ENCODE assay signal across 9 cellular contexts in genomic region chr3:70982274-70982673, GRCh38.
A peak's percentile ranks its signal among the peaks of the same experiment; 100 is the strongest.
DNase-seq lines count a peak whose midpoint lies in the region; ATAC-seq and TF ChIP-seq lines count a peak whose summit lies in the region.
"Had no signal": no experiment of that assay in that cellular context is flagged by ENCODE, and none has a peak within 500 bp of the region (broad histone marks: within the 10 kb centered on the region; RNA-seq: fewer than 3 reads in every experiment).

No MANE protein-coding gene starts in this region.

- dilution Hi-C loops in mammary epithelial cell (cut with HindIII; ENCODE audit: low sequenced_read_pairs) = loop anchor here (5.0 kb wide), 1 partner anchor 80 kb away; no protein-coding TSS in a partner anchor

- peaks cover 79% of the 10 kb centered on the region for H3K4me1 Mint-ChIP-seq in activated naive CD4-positive, alpha-beta T cell treated with anti-CD3 and anti-CD28 coated beads, Interleukin-2, amount 50 U/mL, for 24 hours

- peaks cover 12% of the 10 kb centered on the region for H3K36me3 ChIP-seq in mammary epithelial cell (ENCODE audit: insufficient read depth, low read length)
- H3K36me3 ChIP-seq in mesodermal cell (ENCODE audit: control insufficient read depth, insufficient read depth, low read length) = peaks cover 35% of the 10 kb centered on the region
- peaks cover 8 to 52% (median 27%) of the 10 kb centered on the region in 4 donors for H3K36me3 ChIP-seq in upper lobe of left lung

- peaks cover 18% of the 10 kb centered on the region for H3K79me2 ChIP-seq in mammary epithelial cell (ENCODE audit: insufficient read depth, low read length)

- no peaks in the 10 kb centered on the region for H3K9me3 Mint-ChIP-seq in activated naive CD4-positive, alpha-beta T cell treated with anti-CD3 and anti-CD28 coated beads, Interleukin-2, amount 50 U/mL, for 24 hours
- H3K9me3 Mint-ChIP-seq: activated naive CD8-positive, alpha-beta T cell treated with anti-CD3 and anti-CD28 coated beads, Interleukin-2, amount 10 ng/mL, durations not matched to agents 7 days and 5 days had no signal

- peak in 1 of 2 donors; percentile 16 for ATAC-seq in upper lobe of left lung (ENCODE audit: low FRiP score in 2 of 2)
- ATAC-seq in HG02759 (IDR thresholded peaks at IDR 0.05; ENCODE audit: unreplicated experiment) = no peak

- H3K36me3 Mint-ChIP-seq in activated naive CD4-positive, alpha-beta T cell treated with anti-CD3 and anti-CD28 coated beads, Interleukin-2, amount 50 U/mL, for 24 hours = peaks cover 47% of the 10 kb centered on the region

- WGBS in mammary epithelial cell (ENCODE audit: low coverage, missing lambda C conversion rate) = 0% methylated on average over 1 of the region's 1 CpG
- no CpG with 5 or more reads among the region's 1 CpG for WGBS in mesodermal cell (ENCODE audit: insufficient coverage in 2 of 2), 2 experiments
- 50 to 78% methylated on average over 1 of the region's 1 CpG for WGBS in upper lobe of left lung, 2 donors

- H3K4me1 ChIP-seq in mammary epithelial cell (ENCODE audit: insufficient read depth, low read length) = peaks cover 17% of the 10 kb centered on the region
- peaks cover 24% of the 10 kb centered on the region for H3K4me1 ChIP-seq in mesodermal cell (ENCODE audit: control insufficient read depth, insufficient read depth, low read length, poor library complexity, severe bottlenecking)
- H3K4me1 ChIP-seq in upper lobe of left lung = peaks cover 22 to 42% (median 33%) of the 10 kb centered on the region in 4 donors

- no peak for DNase-seq in activated naive CD4-positive, alpha-beta T cell treated with Interleukin-2 at 50 U/mL for 16 hours
- DNase-seq in mammary epithelial cell (no peak), upper lobe of left lung (no peak), EL (no peak), SK-N-DZ (ENCODE audit: low spot score) (no peak)
- DNase-seq: activated naive CD8-positive, alpha-beta T cell treated with anti-CD3 and anti-CD28 coated beads, Interleukin-2, amount 10 ng/mL, durations not matched to agents 7 days and 5 days had no signal

- no peaks in the 10 kb centered on the region for H4K20me1 ChIP-seq in mammary epithelial cell (ENCODE audit: insufficient read depth, low read length)

- no TSS peak for BruUV-seq in mammary epithelial cell (replicated peaks; lab: Mats Ljungman, UMichigan)

- H3K9me3 ChIP-seq in mammary epithelial cell (replicated peaks; ENCODE audit: insufficient read depth, low read length) (no peaks in the 10 kb centered on the region), mesodermal cell (ENCODE audit: control insufficient read depth, low read length) (no peaks in the 10 kb centered on the region), upper lobe of left lung (no peaks in the 10 kb centered on the region)

- intact Hi-C loops in mammary epithelial cell (cut with micrococcal nuclease) = no loop called here

- no peak for TF ChIP-seq EP300 in upper lobe of left lung (IDR thresholded peaks at IDR 0.05)

- CTCF ChIA-PET in mammary epithelial cell (lab: Charles Lee; ENCODE audit: low non-redundant PET) = no interaction called here

- no peak for TF ChIP-seq POLR2A in upper lobe of left lung (IDR thresholded peaks at IDR 0.05)

- peak overlapping the region; percentile 67 for H3K9ac ChIP-seq in mammary epithelial cell (ENCODE audit: insufficient read depth, low read length)

- H3K27me3 Mint-ChIP-seq in activated naive CD4-positive, alpha-beta T cell treated with anti-CD3 and anti-CD28 coated beads, Interleukin-2, amount 50 U/mL, for 24 hours = no peaks in the 10 kb centered on the region
- H3K27me3 Mint-ChIP-seq: activated naive CD8-positive, alpha-beta T cell treated with anti-CD3 and anti-CD28 coated beads, Interleukin-2, amount 10 ng/mL, durations not matched to agents 7 days and 5 days had no signal

- no peak overlapping the region for H3K4me3 Mint-ChIP-seq in activated naive CD4-positive, alpha-beta T cell treated with anti-CD3 and anti-CD28 coated beads, Interleukin-2, amount 50 U/mL, for 24 hours
- H3K4me3 Mint-ChIP-seq: activated naive CD8-positive, alpha-beta T cell treated with anti-CD3 and anti-CD28 coated beads, Interleukin-2, amount 10 ng/mL, durations not matched to agents 7 days and 5 days had no signal

- H3K27me3 ChIP-seq in mammary epithelial cell (ENCODE audit: insufficient read depth, low read length) = no peaks in the 10 kb centered on the region
- no peaks in the 10 kb centered on the region for H3K27me3 ChIP-seq in upper lobe of left lung

- no peak overlapping the region for H2AFZ ChIP-seq in mammary epithelial cell (ENCODE audit: low read depth, low read length)

- TF ChIP-seq CTCF in mammary epithelial cell (conservative IDR thresholded peaks at IDR 0.05 in 1 of 2, IDR thresholded peaks at IDR 0.05 in 1 of 2; ENCODE audit: extremely low read depth in 1 of 2, insufficient read depth in 1 of 2, low read depth in 1 of 2, low read length in 2 of 2) (no peak), upper lobe of left lung (IDR thresholded peaks at IDR 0.05) (no peak)

- peak overlapping the region; percentile 94 for H3K27ac Mint-ChIP-seq in activated naive CD4-positive, alpha-beta T cell treated with anti-CD3 and anti-CD28 coated beads, Interleukin-2, amount 50 U/mL, for 24 hours

- H3K27ac ChIP-seq in mammary epithelial cell (ENCODE audit: insufficient read depth, low read depth, low read length) (peak overlapping the region; percentile 95), mesodermal cell (ENCODE audit: low read depth, low read length, severe bottlenecking) (peak overlapping the region; percentile 84), upper lobe of left lung (peak overlapping the region; percentile 75 to 85 (median 81))

- peak overlapping the region; percentile 54 for H3K4me2 ChIP-seq in mammary epithelial cell (ENCODE audit: insufficient read depth, low read depth, low read length)

- no peak overlapping the region for H3K4me3 ChIP-seq in mammary epithelial cell (replicated peaks in 1 of 3; ENCODE audit: insufficient read depth in 1 of 3, low read depth in 2 of 3, low read length in 3 of 3)
- H3K4me3 ChIP-seq in mesodermal cell (ENCODE audit: extremely low read depth, insufficient read depth, low read length, poor library complexity, severe bottlenecking) = no peak overlapping the region
- H3K4me3 ChIP-seq in upper lobe of left lung = no peak overlapping the region

- in situ Hi-C loops in mammary epithelial cell (cut with MboI; ENCODE audit: low sequenced_read_pairs in 2 of 2) = no loop called here
